Comparison of ENCODE assay signal across 29 cellular contexts in genomic region chr2:151350579-151351195, GRCh38. TPM values are rescaled to one million over a fixed set of nuclear protein-coding genes. Genes with fewer than 3 reads are reported as not detected.
DNase-seq lines count a peak whose midpoint lies in the region; ATAC-seq and TF ChIP-seq lines count a peak whose summit lies in the region.
"Had no signal": no experiment of that assay in that cellular context is flagged by ENCODE, and none has a peak within 500 bp of the region (broad histone marks: within the 10 kb centered on the region; RNA-seq: fewer than 3 reads in every experiment).

No MANE protein-coding gene starts in this region.

- no peaks in the 10 kb centered on the region for H3K36me3 Mint-ChIP-seq in effector memory CD8-positive, alpha-beta T cell (ENCODE audit: insufficient read depth)
- H3K36me3 Mint-ChIP-seq: brain, memory B cell had no signal

- in situ Hi-C loops in mammary epithelial cell (cut with MboI; ENCODE audit: low sequenced_read_pairs in 2 of 2): no loop called here

- H3K9me3 ChIP-seq in MG63: no peaks in the 10 kb centered on the region
- H3K9me3 ChIP-seq in mammary epithelial cell (replicated peaks; ENCODE audit: insufficient read depth, low read length): no peaks in the 10 kb centered on the region
- H3K9me3 ChIP-seq: colonic mucosa, Peyer's patch, SJSA1 had no signal

- H3K4me1 Mint-ChIP-seq in effector memory CD8-positive, alpha-beta T cell (ENCODE audit: low read depth in 2 of 2): no peaks in the 10 kb centered on the region
- H3K4me1 Mint-ChIP-seq: activated CD4-positive, alpha-beta T cell treated with anti-CD3 and anti-CD28 coated beads for 36 hours; memory B cell had no signal

- DNase-seq in AG20443 (ENCODE audit: low spot score) (peak; percentile 30), MG63 (peak; percentile 82), mammary epithelial cell (peak; percentile 45), kidney glomerular epithelial cell (lab: John Stamatoyannopoulos, UW) (peak; percentile 48), NCI-H1417 treated with DMSO at 0.1 percent for 48 hours (lab: John Stamatoyannopoulos, UW) (no peak), T-helper 2 cell (no peak)
- DNase-seq in effector memory CD8-positive, alpha-beta T cell: no peak
- DNase-seq: ACHN; activated CD4-positive, alpha-beta T cell treated with anti-CD3 and anti-CD28 coated beads for 36 hours; activated gamma-delta T cell; colonic mucosa; endodermal cell; KBM-7; left cardiac atrium; NCI-H1694; NCI-H2171; NCI-H524 treated with DMSO at 0.1 percent for 48 hours; NK-92 treated with Interleukin-12 subunit alpha and Interleukin-12 subunit beta, amount 100 ng/mL, for 24 hours; Peyer's patch; retina; stimulated activated CD4-positive, alpha-beta T cell treated with anti-CD3 and anti-CD28 coated beads, Interleukin-2, amount 100 ng/mL, for 24 hours; T-helper 17 cell had no signal

- H3K4me3 Mint-ChIP-seq in effector memory CD8-positive, alpha-beta T cell: no peak overlapping the region
- H3K4me3 Mint-ChIP-seq: activated CD4-positive, alpha-beta T cell treated with anti-CD3 and anti-CD28 coated beads for 36 hours; brain; endodermal cell; memory B cell; T-helper 17 cell had no signal

- H3K4me3 ChIP-seq in MG63 (no peak overlapping the region), mammary epithelial cell (replicated peaks in 1 of 3; ENCODE audit: insufficient read depth in 1 of 3, low read depth in 2 of 3, low read length in 3 of 3) (no peak overlapping the region)
- H3K4me3 ChIP-seq: colonic mucosa, Peyer's patch, SJSA1, smooth muscle cell had no signal

- H4K20me1 ChIP-seq in mammary epithelial cell (ENCODE audit: insufficient read depth, low read length): no peaks in the 10 kb centered on the region

- WGBS in mammary epithelial cell (ENCODE audit: low coverage, missing lambda C conversion rate): 49% methylated on average over 2 of the region's 4 CpGs

- H3K79me2 ChIP-seq in mammary epithelial cell (ENCODE audit: insufficient read depth, low read length): no peaks in the 10 kb centered on the region

- H3K9ac ChIP-seq in mammary epithelial cell (ENCODE audit: insufficient read depth, low read length): no peak overlapping the region

- H2AFZ ChIP-seq in mammary epithelial cell (ENCODE audit: low read depth, low read length): no peak overlapping the region

- no peak overlapping the region for H3K4me2 ChIP-seq in mammary epithelial cell (ENCODE audit: insufficient read depth, low read depth, low read length)
- H3K4me2 ChIP-seq: smooth muscle cell had no signal

- no peaks in the 10 kb centered on the region for H3K9me3 Mint-ChIP-seq in effector memory CD8-positive, alpha-beta T cell
- H3K9me3 Mint-ChIP-seq: brain, endodermal cell, memory B cell had no signal

- H3K27me3 ChIP-seq in MG63: peaks cover 2% of the 10 kb centered on the region; the same call in 1 of the 2 replicates
- H3K27me3 ChIP-seq in mammary epithelial cell (ENCODE audit: insufficient read depth, low read length): no peaks in the 10 kb centered on the region
- H3K27me3 ChIP-seq: colonic mucosa, Peyer's patch, SJSA1 had no signal

- no TSS peak for BruUV-seq in mammary epithelial cell (replicated peaks; lab: Mats Ljungman, UMichigan)

- dilution Hi-C loops in mammary epithelial cell (cut with HindIII; ENCODE audit: low sequenced_read_pairs): no loop called here

- CTCF ChIA-PET in mammary epithelial cell (lab: Charles Lee; ENCODE audit: low non-redundant PET): no interaction called here

- no peaks in the 10 kb centered on the region for H3K36me3 ChIP-seq in MG63
- H3K36me3 ChIP-seq in mammary epithelial cell (ENCODE audit: insufficient read depth, low read length): no peaks in the 10 kb centered on the region
- H3K36me3 ChIP-seq: colonic mucosa, Peyer's patch, SJSA1 had no signal

- TF ChIP-seq CTCF in mammary epithelial cell (conservative IDR thresholded peaks at IDR 0.05 in 1 of 2, IDR thresholded peaks at IDR 0.05 in 1 of 2; ENCODE audit: extremely low read depth in 1 of 2, insufficient read depth in 1 of 2, low read depth in 1 of 2, low read length in 2 of 2): no peak

- H3K27ac ChIP-seq in mammary epithelial cell (ENCODE audit: insufficient read depth, low read depth, low read length): no peak overlapping the region
- H3K27ac ChIP-seq: C4-2B, colonic mucosa, Peyer's patch, SJSA1 had no signal

- no peak overlapping the region for H3K27ac Mint-ChIP-seq in effector memory CD8-positive, alpha-beta T cell
- H3K27ac Mint-ChIP-seq: activated CD4-positive, alpha-beta T cell treated with anti-CD3 and anti-CD28 coated beads for 36 hours; brain; endodermal cell; memory B cell; T-helper 17 cell had no signal

- peaks cover 0 to 11% of the 10 kb centered on the region in 2 donors for H3K27me3 Mint-ChIP-seq in effector memory CD8-positive, alpha-beta T cell
- H3K27me3 Mint-ChIP-seq: activated CD4-positive, alpha-beta T cell treated with anti-CD3 and anti-CD28 coated beads for 36 hours; brain had no signal

- no peaks in the 10 kb centered on the region for H3K4me1 ChIP-seq in mammary epithelial cell (ENCODE audit: insufficient read depth, low read length)
- H3K4me1 ChIP-seq: colonic mucosa, Peyer's patch had no signal

- no peak for ATAC-seq in effector memory CD8-positive, alpha-beta T cell (replicated peaks)
- ATAC-seq in HG02870 (IDR thresholded peaks at IDR 0.05; ENCODE audit: unreplicated experiment): no peak
- ATAC-seq: activated CD4-positive, alpha-beta T cell treated with anti-CD3 and anti-CD28 coated beads for 36 hours; left cardiac atrium; T-helper 17 cell had no signal

- intact Hi-C loops in mammary epithelial cell (cut with micrococcal nuclease): no loop called here

RNA-seq across cellular contexts. Expression of gene TNFAIP6, which starts 6.7 kb away (rescaled TPM):
- total RNA-seq in MG63 (2014; rRNA removed; shearing (Covaris generic); ENCODE audit: low replicate concordance): 0.84 and 1.8 TPM in 2 replicates
- under 1 TPM in 1 of 2 donors, not detected in 1; 0.50 TPM for total RNA-seq in mammary epithelial cell
- 0.09 TPM for polyA plus RNA-seq in mammary epithelial cell
- not detected for polyA minus RNA-seq in mammary epithelial cell
- total RNA-seq: activated CD4-positive, alpha-beta T cell treated with anti-CD3 and anti-CD28 coated beads for 36 hours; endodermal cell; HT-29; T-helper 17 cell had no signal

RNA-seq across cellular contexts. Expression of gene RIF1, which starts 59.0 kb away (rescaled TPM):
- 25.4 and 32.4 TPM in 2 replicates for total RNA-seq in MG63 (2014; rRNA removed; shearing (Covaris generic); ENCODE audit: low replicate concordance)
- total RNA-seq in mammary epithelial cell: 10 to 100 TPM; 33.7 to 45.0 TPM
- polyA plus RNA-seq in mammary epithelial cell: 8.4 TPM
- 76.1 TPM for polyA minus RNA-seq in mammary epithelial cell

Comparison
In these comparisons a context has a peak if more than half of its experiments do, and no peak if none do; other contexts are left out.
1. DNase-seq: peak in AG20443 (single experiment), MG63 (single experiment), mammary epithelial cell (single experiment) and kidney glomerular epithelial cell (single experiment); none in effector memory CD8-positive, alpha-beta T cell (0 of 3), NCI-H1417 treated with DMSO at 0.1 percent for 48 hours (single experiment) and T-helper 2 cell (0 of 5).